ENCODE assay signal across 1 cellular context in genomic region chr14:23099212-23099861, GRCh38.
TF ChIP-seq lines count a peak whose summit lies in the region.

No MANE protein-coding gene starts in this region.

TF ChIP-seq in GM23338, 12 proteins besides CTCF, POLR2A, EP300 and RAD21:
- TF ChIP-seq CREB1 (CRISPR knock-in tag; IDR thresholded peaks at IDR 0.05; ENCODE audit: low read depth) (no peak), ZNF331 (CRISPR knock-in tag; IDR thresholded peaks at IDR 0.05; ENCODE audit: low read depth) (no peak), POLR2AphosphoS5 (IDR thresholded peaks at IDR 0.05; ENCODE audit: low read depth) (no peak), ZNF114 (CRISPR knock-in tag; IDR thresholded peaks at IDR 0.05) (no peak), ETS1 (IDR thresholded peaks at IDR 0.05) (no peak), ZNF462 (CRISPR knock-in tag; IDR thresholded peaks at IDR 0.05) (no peak), NANOG (IDR thresholded peaks at IDR 0.05; ENCODE audit: borderline replicate concordance) (no peak), EZH2phosphoT487 (IDR thresholded peaks at IDR 0.05; ENCODE audit: unreplicated experiment) (no peak), REST (IDR thresholded peaks at IDR 0.05; ENCODE audit: unreplicated experiment) (no peak), JUNB (IDR thresholded peaks at IDR 0.05; ENCODE audit: unreplicated experiment) (no peak), STAT1 (IDR thresholded peaks at IDR 0.05; ENCODE audit: unreplicated experiment) (no peak), EZH2 (IDR thresholded peaks at IDR 0.05; ENCODE audit: low read depth, unreplicated experiment) (no peak)
